Comparison of ENCODE assay signal across 1 cellular context in genomic region chr1:225770586-225771248, GRCh38.
TF ChIP-seq lines count a peak whose summit lies in the region.

No MANE protein-coding gene starts in this region.

TF ChIP-seq in HepG2, 621 proteins besides CTCF, POLR2A, EP300 and RAD21 (continues in another document):
- TF ChIP-seq ZFP41 (CRISPR knock-in tag; IDR thresholded peaks at IDR 0.05; ENCODE audit: borderline replicate concordance): no peak
- TF ChIP-seq GATAD2A (CRISPR knock-in tag; IDR thresholded peaks at IDR 0.05): peak; percentile 46
- peak; percentile 36 to 58; a peak in 2 of 4 replicates for TF ChIP-seq NR2F1 (CRISPR knock-in tag; IDR thresholded peaks at IDR 0.05)
- TF ChIP-seq ZNF761 (CRISPR knock-in tag; conservative IDR thresholded peaks at IDR 0.05): no peak
- TF ChIP-seq ZNF768 (CRISPR knock-in tag; IDR thresholded peaks at IDR 0.05): no peak
- peak; percentile 45 for TF ChIP-seq SAP130 (CRISPR knock-in tag; IDR thresholded peaks at IDR 0.05; ENCODE audit: low read depth)
- TF ChIP-seq ATF4 (CRISPR knock-in tag; IDR thresholded peaks at IDR 0.05): no peak
- TF ChIP-seq RNF219 (CRISPR knock-in tag; IDR thresholded peaks at IDR 0.05): no peak
- TF ChIP-seq ARID3A (IDR thresholded peaks at IDR 0.05; ENCODE audit: low read depth, low read length): 0 out of 2 replicates have a peak, but pooled peaks have one; percentile 13
- TF ChIP-seq ELF3 (CRISPR knock-in tag; IDR thresholded peaks at IDR 0.05): 0 out of 2 replicates have a peak, but pooled peaks have one; percentile 20
- peak; percentile 32; the same call in 1 of the 2 replicates for TF ChIP-seq BCL6 (CRISPR knock-in tag; IDR thresholded peaks at IDR 0.05)
- TF ChIP-seq PHF8 (CRISPR knock-in tag; IDR thresholded peaks at IDR 0.05): 0 out of 2 replicates have a peak, but pooled peaks have one; percentile 13
- TF ChIP-seq RARA (CRISPR knock-in tag; IDR thresholded peaks at IDR 0.05): peak; percentile 62
- TF ChIP-seq HMG20A (CRISPR knock-in tag; IDR thresholded peaks at IDR 0.05; ENCODE audit: borderline replicate concordance): no peak
- no peak for TF ChIP-seq ZNF34 (CRISPR knock-in tag; IDR thresholded peaks at IDR 0.05; ENCODE audit: borderline replicate concordance)
- TF ChIP-seq ZFAT (CRISPR knock-in tag; conservative IDR thresholded peaks at IDR 0.05): no peak
- TF ChIP-seq AHDC1 (CRISPR knock-in tag; IDR thresholded peaks at IDR 0.05; ENCODE audit: borderline replicate concordance): peak; percentile 45; the same call in 1 of the 2 replicates
- peak; percentile 86 for TF ChIP-seq HNF4A (CRISPR knock-in tag; IDR thresholded peaks at IDR 0.05)
- peak; percentile 49; the same call in 1 of the 2 replicates for TF ChIP-seq ZNF362 (CRISPR knock-in tag; IDR thresholded peaks at IDR 0.05; ENCODE audit: borderline replicate concordance)
- TF ChIP-seq ARID5B (CRISPR knock-in tag; IDR thresholded peaks at IDR 0.05): 0 out of 2 replicates have a peak, but pooled peaks have one; percentile 26
- no peak for TF ChIP-seq MAFK (conservative IDR thresholded peaks at IDR 0.05 in 1 of 2, IDR thresholded peaks at IDR 0.05 in 1 of 2; ENCODE audit: low read length in 2 of 2)
- TF ChIP-seq KDM5B (CRISPR knock-in tag; IDR thresholded peaks at IDR 0.05; ENCODE audit: borderline replicate concordance): no peak
- TF ChIP-seq RXRB (CRISPR knock-in tag; IDR thresholded peaks at IDR 0.05; ENCODE audit: borderline replicate concordance): peak; percentile 89
- TF ChIP-seq NCOA2 (CRISPR knock-in tag; IDR thresholded peaks at IDR 0.05): peak; percentile 50
- 0 out of 2 replicates have a peak, but pooled peaks have one; percentile 30 for TF ChIP-seq HMG20B (CRISPR knock-in tag; conservative IDR thresholded peaks at IDR 0.05)
- TF ChIP-seq ZBTB26 (CRISPR knock-in tag; IDR thresholded peaks at IDR 0.05; ENCODE audit: borderline replicate concordance): peak; percentile 73; the same call in 1 of the 2 replicates
- TF ChIP-seq HNF4G (IDR thresholded peaks at IDR 0.05; ENCODE audit: borderline replicate concordance, low read depth, low read length): peak; percentile 63; the same call in 1 of the 2 replicates
- no peak for TF ChIP-seq HNF4G (CRISPR knock-in tag; IDR thresholded peaks at IDR 0.05; ENCODE audit: borderline replicate concordance, low read depth)
- no peak for TF ChIP-seq HES4 (CRISPR knock-in tag; IDR thresholded peaks at IDR 0.05; ENCODE audit: borderline replicate concordance)
- 0 out of 2 replicates have a peak, but pooled peaks have one; percentile 37 for TF ChIP-seq RCOR2 (CRISPR knock-in tag; IDR thresholded peaks at IDR 0.05)
- TF ChIP-seq ZNF609 (CRISPR knock-in tag; IDR thresholded peaks at IDR 0.05; ENCODE audit: borderline replicate concordance): no peak
- TF ChIP-seq ZNF567 (CRISPR knock-in tag; IDR thresholded peaks at IDR 0.05; ENCODE audit: borderline replicate concordance): no peak
- no peak for TF ChIP-seq GATAD1 (CRISPR knock-in tag; IDR thresholded peaks at IDR 0.05)
- no peak for TF ChIP-seq YEATS2 (CRISPR knock-in tag; IDR thresholded peaks at IDR 0.05; ENCODE audit: borderline replicate concordance)
- TF ChIP-seq RXRA (CRISPR knock-in tag; IDR thresholded peaks at IDR 0.05): peak; percentile 93
- TF ChIP-seq SOX13 (IDR thresholded peaks at IDR 0.05): no peak
- TF ChIP-seq SOX13 (CRISPR knock-in tag; conservative IDR thresholded peaks at IDR 0.05 in 1 of 2, IDR thresholded peaks at IDR 0.05 in 1 of 2): peak in 1 of 2 experiments; percentile 50; a peak in 1 of 4 replicates
